In the genomic region with DNA sequence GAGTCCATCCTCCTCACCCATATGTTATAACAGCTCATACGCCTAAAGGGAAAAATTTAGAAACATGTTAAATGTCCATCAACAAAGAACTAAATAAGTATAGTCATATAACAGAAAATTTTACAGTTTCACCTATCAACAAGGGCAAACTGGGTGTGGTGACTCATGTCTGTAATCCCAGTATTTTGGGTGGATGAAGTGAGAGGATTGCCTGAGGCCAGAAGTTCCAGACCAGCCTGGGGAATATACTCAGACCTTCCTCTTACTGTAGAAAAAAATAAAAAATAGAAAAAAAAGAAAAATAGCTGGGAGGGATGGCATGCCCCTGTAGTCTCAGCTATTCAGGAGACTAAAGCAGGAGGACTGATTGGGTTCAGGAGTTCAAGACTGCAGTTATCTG, we compare ENCODE assay signal across 30 cellular contexts. TPM values are rescaled to one million over a fixed set of nuclear protein-coding genes. Genes with fewer than 3 reads are reported as not detected.
"Had no signal": no experiment of that assay in that cellular context is flagged by ENCODE, and none has a peak within 500 bp of the region (broad histone marks: within the 10 kb centered on the region; RNA-seq: fewer than 3 reads in every experiment).

No MANE protein-coding gene starts in this region.

- H3K4me1 ChIP-seq: ascending aorta, esophagus muscularis mucosa, left ventricle myocardium inferior, right lobe of liver, testis, transverse colon had no signal

- H3K4me3 Mint-ChIP-seq: activated CD4-positive, alpha-beta memory T cell treated with anti-CD3 and anti-CD28 coated beads for 36 hours; activated CD4-positive, alpha-beta T cell treated with anti-CD3 and anti-CD28 coated beads, Interleukin-2, amount 10 ng/mL, durations not matched to agents 24 days and 14 days; activated naive CD4-positive, alpha-beta T cell treated with anti-CD3 and anti-CD28 coated beads for 36 hours; activated naive CD8-positive, alpha-beta T cell treated with anti-CD3 and anti-CD28 coated beads for 36 hours; activated T-helper 1 cell treated with anti-CD3 and anti-CD28 coated beads, Interleukin-12 subunit alpha, Interleukin-12 subunit beta, Interleukin-2, Interleukin-4 antibody, amounts not matched to agents 30 ng/mL and 10 ng/mL and 1 ng/mL, durations not matched to agents 14 hours and 24 hours and 36 hours; brain; endodermal cell; nephron; T-helper 17 cell had no signal

- H3K36me3 ChIP-seq: ascending aorta, esophagus muscularis mucosa, left ventricle myocardium inferior, right lobe of liver, transverse colon, WERI-Rb-1 had no signal

- FAIRE-seq: urothelium cell line had no signal

- H3K4me1 Mint-ChIP-seq: activated CD4-positive, alpha-beta T cell treated with anti-CD3 and anti-CD28 coated beads, Interleukin-2, amount 10 ng/mL, durations not matched to agents 24 days and 14 days; activated naive CD8-positive, alpha-beta T cell treated with anti-CD3 and anti-CD28 coated beads for 36 hours; brain; nephron; T-helper 17 cell had no signal

- H3K27ac ChIP-seq: ascending aorta, esophagus muscularis mucosa, left ventricle myocardium inferior, right lobe of liver, testis, transverse colon, WERI-Rb-1 had no signal

- H3K27ac Mint-ChIP-seq: activated CD4-positive, alpha-beta memory T cell treated with anti-CD3 and anti-CD28 coated beads for 36 hours; activated CD4-positive, alpha-beta T cell treated with anti-CD3 and anti-CD28 coated beads, Interleukin-2, amount 10 ng/mL, durations not matched to agents 24 days and 14 days; activated naive CD4-positive, alpha-beta T cell treated with anti-CD3 and anti-CD28 coated beads for 36 hours; activated naive CD8-positive, alpha-beta T cell treated with anti-CD3 and anti-CD28 coated beads for 36 hours; activated T-helper 1 cell treated with anti-CD3 and anti-CD28 coated beads, Interleukin-12 subunit alpha, Interleukin-12 subunit beta, Interleukin-2, Interleukin-4 antibody, amounts not matched to agents 30 ng/mL and 10 ng/mL and 1 ng/mL, durations not matched to agents 14 hours and 24 hours and 36 hours; brain; endodermal cell; nephron; progenitor cell of endocrine pancreas; T-helper 17 cell had no signal

- H3K9me3 Mint-ChIP-seq: activated CD4-positive, alpha-beta T cell treated with anti-CD3 and anti-CD28 coated beads, Interleukin-2, amount 10 ng/mL, durations not matched to agents 24 days and 14 days; activated T-helper 1 cell treated with anti-CD3 and anti-CD28 coated beads, Interleukin-12 subunit alpha, Interleukin-12 subunit beta, Interleukin-2, Interleukin-4 antibody, amounts not matched to agents 30 ng/mL and 10 ng/mL and 1 ng/mL, durations not matched to agents 14 hours and 24 hours and 36 hours had no signal

- DNase-seq: activated CD4-positive, alpha-beta memory T cell treated with anti-CD3 and anti-CD28 coated beads for 36 hours; activated CD4-positive, alpha-beta T cell treated with anti-CD3 and anti-CD28 coated beads, Interleukin-2, amount 10 ng/mL, durations not matched to agents 24 days and 14 days; activated CD4-positive, CD25-positive, alpha-beta regulatory T cell treated with anti-CD3 and anti-CD28 coated beads, Interleukin-2, amount 50 U/mL, for 72 hours; activated CD8-positive, alpha-beta memory T cell treated with anti-CD3 and anti-CD28 coated beads, Interleukin-2, amount 50 U/mL, for 4 hours; activated effector memory CD4-positive, alpha-beta T cell treated with anti-CD3 and anti-CD28 coated beads, Interleukin-2, amount 50 U/mL, for 16 hours; activated naive CD4-positive, alpha-beta T cell treated with anti-CD3 and anti-CD28 coated beads for 36 hours; activated naive CD8-positive, alpha-beta T cell treated with anti-CD3 and anti-CD28 coated beads for 36 hours; activated T-cell treated with anti-CD3 and anti-CD28 coated beads, Interleukin-2, amount 50 U/mL, for 1 hour; caudate nucleus; cortex of kidney; endodermal cell; glutamatergic neuron; left ventricle myocardium inferior; right lobe of liver; stimulated activated CD4-positive, alpha-beta T cell treated with anti-CD3 and anti-CD28 coated beads, Interleukin-2, amount 100 ng/mL, for 48 hours; stimulated activated naive CD4-positive, alpha-beta T cell treated with Interleukin-2 at 50 U/mL for 16 hours; T-helper 17 cell; T1000; testis; transverse colon; WERI-Rb-1 had no signal

- ATAC-seq: right lobe of liver, T-helper 17 cell had no signal

- H3K9me3 ChIP-seq: right lobe of liver, testis, transverse colon had no signal

- H3K36me3 Mint-ChIP-seq: activated CD4-positive, alpha-beta memory T cell treated with anti-CD3 and anti-CD28 coated beads for 36 hours; activated naive CD8-positive, alpha-beta T cell treated with anti-CD3 and anti-CD28 coated beads for 36 hours; brain had no signal

- H3K27me3 Mint-ChIP-seq: activated CD4-positive, alpha-beta memory T cell treated with anti-CD3 and anti-CD28 coated beads for 36 hours; activated CD4-positive, alpha-beta T cell treated with anti-CD3 and anti-CD28 coated beads, Interleukin-2, amount 10 ng/mL, durations not matched to agents 24 days and 14 days; activated naive CD8-positive, alpha-beta T cell treated with anti-CD3 and anti-CD28 coated beads for 36 hours; brain; progenitor cell of endocrine pancreas; T-helper 17 cell had no signal

- H3K4me3 ChIP-seq: ascending aorta, esophagus muscularis mucosa, left ventricle myocardium inferior, lung, right lobe of liver, testis, transverse colon had no signal

- H3K27me3 ChIP-seq: ascending aorta, esophagus muscularis mucosa, right lobe of liver, testis, transverse colon had no signal

RNA-seq across cellular contexts. Expression of a gene that starts 48.3 kb away (rescaled TPM):
- total RNA-seq: activated CD4-positive, alpha-beta memory T cell treated with anti-CD3 and anti-CD28 coated beads for 36 hours; activated CD4-positive, alpha-beta T cell treated with anti-CD3 and anti-CD28 coated beads, Interleukin-2, amount 10 ng/mL, durations not matched to agents 24 days and 14 days; activated CD8-positive, alpha-beta memory T cell treated with anti-CD3 and anti-CD28 coated beads for 36 hours; activated naive CD4-positive, alpha-beta T cell treated with anti-CD3 and anti-CD28 coated beads for 36 hours; activated naive CD8-positive, alpha-beta T cell treated with anti-CD3 and anti-CD28 coated beads for 36 hours; activated T-helper 1 cell treated with anti-CD3 and anti-CD28 coated beads, Interleukin-12 subunit alpha, Interleukin-12 subunit beta, Interleukin-2, Interleukin-4 antibody, amounts not matched to agents 30 ng/mL and 10 ng/mL and 1 ng/mL, durations not matched to agents 14 hours and 24 hours and 36 hours; T-helper 17 cell had no signal
